ENCODE assay signal across 1 cellular context in the genomic region with DNA sequence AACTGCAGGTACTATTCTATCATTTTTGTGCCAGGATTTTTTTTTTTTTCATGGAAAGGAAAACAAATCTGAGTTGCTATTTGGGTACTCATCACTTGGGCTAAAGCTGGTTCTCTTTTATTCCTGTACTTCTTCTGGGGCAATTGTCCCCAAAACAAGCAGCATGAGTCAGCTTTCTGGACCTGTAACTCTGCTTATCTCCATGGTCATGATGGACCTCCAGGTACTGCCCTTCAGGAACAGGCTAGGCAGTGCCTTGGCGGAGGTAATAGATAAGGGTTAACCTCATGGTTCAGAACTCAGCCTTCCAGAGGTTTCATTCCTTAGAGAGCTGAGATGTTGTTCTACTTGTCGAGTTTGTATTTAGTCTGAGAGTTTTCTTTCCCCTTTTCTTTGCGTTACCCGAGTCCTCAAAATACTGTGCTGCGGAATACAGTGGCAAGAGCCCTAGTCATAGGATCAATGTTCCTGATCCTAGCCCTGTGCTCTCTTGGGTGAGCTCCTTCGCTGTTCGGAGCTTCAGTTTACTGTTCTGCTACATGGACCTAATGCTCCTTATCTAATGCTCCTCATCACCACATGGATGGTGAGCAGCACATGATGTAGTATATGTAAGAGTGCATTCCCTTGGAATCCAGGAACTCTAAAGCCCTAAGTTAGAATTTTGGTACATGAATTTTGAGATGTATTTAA.
A peak's percentile ranks its signal among the peaks of the same experiment; 100 is the strongest.
TF ChIP-seq lines count a peak whose summit lies in the region.

No MANE protein-coding gene starts in this region.

TF ChIP-seq in K562, 482 proteins besides CTCF, POLR2A, EP300 and RAD21 (continued from another document and continues in another):
- TF ChIP-seq, protein P1, sequence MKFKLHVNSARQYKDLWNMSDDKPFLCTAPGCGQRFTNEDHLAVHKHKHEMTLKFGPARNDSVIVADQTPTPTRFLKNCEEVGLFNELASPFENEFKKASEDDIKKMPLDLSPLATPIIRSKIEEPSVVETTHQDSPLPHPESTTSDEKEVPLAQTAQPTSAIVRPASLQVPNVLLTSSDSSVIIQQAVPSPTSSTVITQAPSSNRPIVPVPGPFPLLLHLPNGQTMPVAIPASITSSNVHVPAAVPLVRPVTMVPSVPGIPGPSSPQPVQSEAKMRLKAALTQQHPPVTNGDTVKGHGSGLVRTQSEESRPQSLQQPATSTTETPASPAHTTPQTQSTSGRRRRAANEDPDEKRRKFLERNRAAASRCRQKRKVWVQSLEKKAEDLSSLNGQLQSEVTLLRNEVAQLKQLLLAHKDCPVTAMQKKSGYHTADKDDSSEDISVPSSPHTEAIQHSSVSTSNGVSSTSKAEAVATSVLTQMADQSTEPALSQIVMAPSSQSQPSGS (CRISPR knock-in tag; IDR thresholded peaks at IDR 0.05) = no peak
- 0 out of 2 replicates have a peak, but pooled peaks have one; percentile 13 for TF ChIP-seq JUN (IDR thresholded peaks at IDR 0.05; ENCODE audit: borderline replicate concordance, low read depth, low read length)
- TF ChIP-seq JUN (CRISPR knock-in tag; IDR thresholded peaks at IDR 0.05; ENCODE audit: borderline replicate concordance) = no peak
- TF ChIP-seq, protein P2, sequence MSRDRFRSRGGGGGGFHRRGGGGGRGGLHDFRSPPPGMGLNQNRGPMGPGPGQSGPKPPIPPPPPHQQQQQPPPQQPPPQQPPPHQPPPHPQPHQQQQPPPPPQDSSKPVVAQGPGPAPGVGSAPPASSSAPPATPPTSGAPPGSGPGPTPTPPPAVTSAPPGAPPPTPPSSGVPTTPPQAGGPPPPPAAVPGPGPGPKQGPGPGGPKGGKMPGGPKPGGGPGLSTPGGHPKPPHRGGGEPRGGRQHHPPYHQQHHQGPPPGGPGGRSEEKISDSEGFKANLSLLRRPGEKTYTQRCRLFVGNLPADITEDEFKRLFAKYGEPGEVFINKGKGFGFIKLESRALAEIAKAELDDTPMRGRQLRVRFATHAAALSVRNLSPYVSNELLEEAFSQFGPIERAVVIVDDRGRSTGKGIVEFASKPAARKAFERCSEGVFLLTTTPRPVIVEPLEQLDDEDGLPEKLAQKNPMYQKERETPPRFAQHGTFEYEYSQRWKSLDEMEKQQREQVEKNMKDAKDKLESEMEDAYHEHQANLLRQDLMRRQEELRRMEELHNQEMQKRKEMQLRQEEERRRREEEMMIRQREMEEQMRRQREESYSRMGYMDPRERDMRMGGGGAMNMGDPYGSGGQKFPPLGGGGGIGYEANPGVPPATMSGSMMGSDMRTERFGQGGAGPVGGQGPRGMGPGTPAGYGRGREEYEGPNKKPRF (IDR thresholded peaks at IDR 0.05; ENCODE audit: low read depth, low read length) = no peak
- TF ChIP-seq MTA3 (IDR thresholded peaks at IDR 0.05; ENCODE audit: borderline replicate concordance) = no peak
- peak; percentile 54; the same call in 1 of the 2 replicates for TF ChIP-seq FOXM1 (IDR thresholded peaks at IDR 0.05; ENCODE audit: low read depth)
- no peak for TF ChIP-seq FOXM1 (CRISPR knock-in tag; IDR thresholded peaks at IDR 0.05; ENCODE audit: low read depth)
- TF ChIP-seq, protein P3, sequence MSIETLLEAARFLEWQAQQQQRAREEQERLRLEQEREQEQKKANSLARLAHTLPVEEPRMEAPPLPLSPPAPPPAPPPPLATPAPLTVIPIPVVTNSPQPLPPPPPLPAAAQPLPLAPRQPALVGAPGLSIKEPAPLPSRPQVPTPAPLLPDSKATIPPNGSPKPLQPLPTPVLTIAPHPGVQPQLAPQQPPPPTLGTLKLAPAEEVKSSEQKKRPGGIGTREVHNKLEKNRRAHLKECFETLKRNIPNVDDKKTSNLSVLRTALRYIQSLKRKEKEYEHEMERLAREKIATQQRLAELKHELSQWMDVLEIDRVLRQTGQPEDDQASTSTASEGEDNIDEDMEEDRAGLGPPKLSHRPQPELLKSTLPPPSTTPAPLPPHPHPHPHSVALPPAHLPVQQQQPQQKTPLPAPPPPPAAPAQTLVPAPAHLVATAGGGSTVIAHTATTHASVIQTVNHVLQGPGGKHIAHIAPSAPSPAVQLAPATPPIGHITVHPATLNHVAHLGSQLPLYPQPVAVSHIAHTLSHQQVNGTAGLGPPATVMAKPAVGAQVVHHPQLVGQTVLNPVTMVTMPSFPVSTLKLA (conservative IDR thresholded peaks at IDR 0.05) = peak in 1 of 2 experiments; percentile 43; a peak in 1 of 4 replicates
- TF ChIP-seq, protein P4, sequence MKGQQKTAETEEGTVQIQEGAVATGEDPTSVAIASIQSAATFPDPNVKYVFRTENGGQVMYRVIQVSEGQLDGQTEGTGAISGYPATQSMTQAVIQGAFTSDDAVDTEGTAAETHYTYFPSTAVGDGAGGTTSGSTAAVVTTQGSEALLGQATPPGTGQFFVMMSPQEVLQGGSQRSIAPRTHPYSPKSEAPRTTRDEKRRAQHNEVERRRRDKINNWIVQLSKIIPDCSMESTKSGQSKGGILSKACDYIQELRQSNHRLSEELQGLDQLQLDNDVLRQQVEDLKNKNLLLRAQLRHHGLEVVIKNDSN (CRISPR knock-in tag; IDR thresholded peaks at IDR 0.05) = no peak
- TF ChIP-seq, protein P5, sequence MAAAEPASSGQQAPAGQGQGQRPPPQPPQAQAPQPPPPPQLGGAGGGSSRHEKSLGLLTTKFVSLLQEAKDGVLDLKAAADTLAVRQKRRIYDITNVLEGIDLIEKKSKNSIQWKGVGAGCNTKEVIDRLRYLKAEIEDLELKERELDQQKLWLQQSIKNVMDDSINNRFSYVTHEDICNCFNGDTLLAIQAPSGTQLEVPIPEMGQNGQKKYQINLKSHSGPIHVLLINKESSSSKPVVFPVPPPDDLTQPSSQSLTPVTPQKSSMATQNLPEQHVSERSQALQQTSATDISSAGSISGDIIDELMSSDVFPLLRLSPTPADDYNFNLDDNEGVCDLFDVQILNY (CRISPR knock-in tag; IDR thresholded peaks at IDR 0.05) = no peak
- TF ChIP-seq TEAD4 (IDR thresholded peaks at IDR 0.05; ENCODE audit: low read length) = peak; percentile 88
- TF ChIP-seq TEAD4 (CRISPR knock-in tag; IDR thresholded peaks at IDR 0.05; ENCODE audit: borderline replicate concordance) = no peak
- TF ChIP-seq BACH1 (tag; IDR thresholded peaks at IDR 0.05) = peak; percentile 50; the same call in 1 of the 2 replicates
- TF ChIP-seq, protein P6, sequence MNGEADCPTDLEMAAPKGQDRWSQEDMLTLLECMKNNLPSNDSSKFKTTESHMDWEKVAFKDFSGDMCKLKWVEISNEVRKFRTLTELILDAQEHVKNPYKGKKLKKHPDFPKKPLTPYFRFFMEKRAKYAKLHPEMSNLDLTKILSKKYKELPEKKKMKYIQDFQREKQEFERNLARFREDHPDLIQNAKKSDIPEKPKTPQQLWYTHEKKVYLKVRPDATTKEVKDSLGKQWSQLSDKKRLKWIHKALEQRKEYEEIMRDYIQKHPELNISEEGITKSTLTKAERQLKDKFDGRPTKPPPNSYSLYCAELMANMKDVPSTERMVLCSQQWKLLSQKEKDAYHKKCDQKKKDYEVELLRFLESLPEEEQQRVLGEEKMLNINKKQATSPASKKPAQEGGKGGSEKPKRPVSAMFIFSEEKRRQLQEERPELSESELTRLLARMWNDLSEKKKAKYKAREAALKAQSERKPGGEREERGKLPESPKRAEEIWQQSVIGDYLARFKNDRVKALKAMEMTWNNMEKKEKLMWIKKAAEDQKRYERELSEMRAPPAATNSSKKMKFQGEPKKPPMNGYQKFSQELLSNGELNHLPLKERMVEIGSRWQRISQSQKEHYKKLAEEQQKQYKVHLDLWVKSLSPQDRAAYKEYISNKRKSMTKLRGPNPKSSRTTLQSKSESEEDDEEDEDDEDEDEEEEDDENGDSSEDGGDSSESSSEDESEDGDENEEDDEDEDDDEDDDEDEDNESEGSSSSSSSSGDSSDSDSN (IDR thresholded peaks at IDR 0.05; ENCODE audit: borderline replicate concordance in 1 of 2, low read depth in 2 of 2, low read length in 2 of 2) = peak in 1 of 2 experiments; percentile 40; a peak in 1 of 4 replicates
- TF ChIP-seq ZNF24 (IDR thresholded peaks at IDR 0.05) = no peak
- TF ChIP-seq NR2C1 (IDR thresholded peaks at IDR 0.05) = no peak
- no peak for TF ChIP-seq NR2C1 (tag; IDR thresholded peaks at IDR 0.05)
- TF ChIP-seq CBFA2T2 (conservative IDR thresholded peaks at IDR 0.05) = peak; percentile 88
- peak; percentile 84; the same call in 1 of the 2 replicates for TF ChIP-seq SMARCC2 (IDR thresholded peaks at IDR 0.05; ENCODE audit: low read depth)
- TF ChIP-seq MAFF (IDR thresholded peaks at IDR 0.05; ENCODE audit: low read length) = peak; percentile 86
- no peak for TF ChIP-seq HMG20B (CRISPR knock-in tag; IDR thresholded peaks at IDR 0.05)
- TF ChIP-seq HEY1 (CRISPR knock-in tag; IDR thresholded peaks at IDR 0.05; ENCODE audit: borderline replicate concordance) = no peak
- TF ChIP-seq HDAC2 (IDR thresholded peaks at IDR 0.05) = peak; percentile 79
- no peak for TF ChIP-seq ZSCAN32 (CRISPR knock-in tag; IDR thresholded peaks at IDR 0.05)
- TF ChIP-seq NFE2 (IDR thresholded peaks at IDR 0.05; ENCODE audit: low read depth) = peak; percentile 95
- no peak for TF ChIP-seq RBM34 (IDR thresholded peaks at IDR 0.05; ENCODE audit: borderline replicate concordance, insufficient read depth, low read length)
- peak; percentile 73 for TF ChIP-seq MECOM (CRISPR knock-in tag; IDR thresholded peaks at IDR 0.05)
- peak; percentile 87 for TF ChIP-seq TAL1 (IDR thresholded peaks at IDR 0.05)
- TF ChIP-seq RBM39 (optimal IDR thresholded peaks at IDR 0.05; ENCODE audit: low read depth, low read length) = no peak
- TF ChIP-seq TRIM24 (IDR thresholded peaks at IDR 0.05) = peak; percentile 76 to 78; a peak in 3 of 4 replicates
- TF ChIP-seq, protein P7, sequence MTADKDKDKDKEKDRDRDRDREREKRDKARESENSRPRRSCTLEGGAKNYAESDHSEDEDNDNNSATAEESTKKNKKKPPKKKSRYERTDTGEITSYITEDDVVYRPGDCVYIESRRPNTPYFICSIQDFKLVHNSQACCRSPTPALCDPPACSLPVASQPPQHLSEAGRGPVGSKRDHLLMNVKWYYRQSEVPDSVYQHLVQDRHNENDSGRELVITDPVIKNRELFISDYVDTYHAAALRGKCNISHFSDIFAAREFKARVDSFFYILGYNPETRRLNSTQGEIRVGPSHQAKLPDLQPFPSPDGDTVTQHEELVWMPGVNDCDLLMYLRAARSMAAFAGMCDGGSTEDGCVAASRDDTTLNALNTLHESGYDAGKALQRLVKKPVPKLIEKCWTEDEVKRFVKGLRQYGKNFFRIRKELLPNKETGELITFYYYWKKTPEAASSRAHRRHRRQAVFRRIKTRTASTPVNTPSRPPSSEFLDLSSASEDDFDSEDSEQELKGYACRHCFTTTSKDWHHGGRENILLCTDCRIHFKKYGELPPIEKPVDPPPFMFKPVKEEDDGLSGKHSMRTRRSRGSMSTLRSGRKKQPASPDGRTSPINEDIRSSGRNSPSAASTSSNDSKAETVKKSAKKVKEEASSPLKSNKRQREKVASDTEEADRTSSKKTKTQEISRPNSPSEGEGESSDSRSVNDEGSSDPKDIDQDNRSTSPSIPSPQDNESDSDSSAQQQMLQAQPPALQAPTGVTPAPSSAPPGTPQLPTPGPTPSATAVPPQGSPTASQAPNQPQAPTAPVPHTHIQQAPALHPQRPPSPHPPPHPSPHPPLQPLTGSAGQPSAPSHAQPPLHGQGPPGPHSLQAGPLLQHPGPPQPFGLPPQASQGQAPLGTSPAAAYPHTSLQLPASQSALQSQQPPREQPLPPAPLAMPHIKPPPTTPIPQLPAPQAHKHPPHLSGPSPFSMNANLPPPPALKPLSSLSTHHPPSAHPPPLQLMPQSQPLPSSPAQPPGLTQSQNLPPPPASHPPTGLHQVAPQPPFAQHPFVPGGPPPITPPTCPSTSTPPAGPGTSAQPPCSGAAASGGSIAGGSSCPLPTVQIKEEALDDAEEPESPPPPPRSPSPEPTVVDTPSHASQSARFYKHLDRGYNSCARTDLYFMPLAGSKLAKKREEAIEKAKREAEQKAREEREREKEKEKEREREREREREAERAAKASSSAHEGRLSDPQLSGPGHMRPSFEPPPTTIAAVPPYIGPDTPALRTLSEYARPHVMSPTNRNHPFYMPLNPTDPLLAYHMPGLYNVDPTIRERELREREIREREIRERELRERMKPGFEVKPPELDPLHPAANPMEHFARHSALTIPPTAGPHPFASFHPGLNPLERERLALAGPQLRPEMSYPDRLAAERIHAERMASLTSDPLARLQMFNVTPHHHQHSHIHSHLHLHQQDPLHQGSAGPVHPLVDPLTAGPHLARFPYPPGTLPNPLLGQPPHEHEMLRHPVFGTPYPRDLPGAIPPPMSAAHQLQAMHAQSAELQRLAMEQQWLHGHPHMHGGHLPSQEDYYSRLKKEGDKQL (CRISPR knock-in tag; IDR thresholded peaks at IDR 0.05; ENCODE audit: borderline replicate concordance) = no peak
- peak; percentile 95 for TF ChIP-seq CBFA2T3 (IDR thresholded peaks at IDR 0.05)
- TF ChIP-seq MAFG (tag; conservative IDR thresholded peaks at IDR 0.05) = peak; percentile 88
- peak; percentile 50; the same call in 1 of the 2 replicates for TF ChIP-seq KLF16 (IDR thresholded peaks at IDR 0.05)
- TF ChIP-seq ARID1B (IDR thresholded peaks at IDR 0.05) = peak; percentile 91
- TF ChIP-seq, protein P8, sequence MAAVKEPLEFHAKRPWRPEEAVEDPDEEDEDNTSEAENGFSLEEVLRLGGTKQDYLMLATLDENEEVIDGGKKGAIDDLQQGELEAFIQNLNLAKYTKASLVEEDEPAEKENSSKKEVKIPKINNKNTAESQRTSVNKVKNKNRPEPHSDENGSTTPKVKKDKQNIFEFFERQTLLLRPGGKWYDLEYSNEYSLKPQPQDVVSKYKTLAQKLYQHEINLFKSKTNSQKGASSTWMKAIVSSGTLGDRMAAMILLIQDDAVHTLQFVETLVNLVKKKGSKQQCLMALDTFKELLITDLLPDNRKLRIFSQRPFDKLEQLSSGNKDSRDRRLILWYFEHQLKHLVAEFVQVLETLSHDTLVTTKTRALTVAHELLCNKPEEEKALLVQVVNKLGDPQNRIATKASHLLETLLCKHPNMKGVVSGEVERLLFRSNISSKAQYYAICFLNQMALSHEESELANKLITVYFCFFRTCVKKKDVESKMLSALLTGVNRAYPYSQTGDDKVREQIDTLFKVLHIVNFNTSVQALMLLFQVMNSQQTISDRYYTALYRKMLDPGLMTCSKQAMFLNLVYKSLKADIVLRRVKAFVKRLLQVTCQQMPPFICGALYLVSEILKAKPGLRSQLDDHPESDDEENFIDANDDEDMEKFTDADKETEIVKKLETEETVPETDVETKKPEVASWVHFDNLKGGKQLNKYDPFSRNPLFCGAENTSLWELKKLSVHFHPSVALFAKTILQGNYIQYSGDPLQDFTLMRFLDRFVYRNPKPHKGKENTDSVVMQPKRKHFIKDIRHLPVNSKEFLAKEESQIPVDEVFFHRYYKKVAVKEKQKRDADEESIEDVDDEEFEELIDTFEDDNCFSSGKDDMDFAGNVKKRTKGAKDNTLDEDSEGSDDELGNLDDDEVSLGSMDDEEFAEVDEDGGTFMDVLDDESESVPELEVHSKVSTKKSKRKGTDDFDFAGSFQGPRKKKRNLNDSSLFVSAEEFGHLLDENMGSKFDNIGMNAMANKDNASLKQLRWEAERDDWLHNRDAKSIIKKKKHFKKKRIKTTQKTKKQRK (IDR thresholded peaks at IDR 0.05; ENCODE audit: borderline replicate concordance, low read depth, low read length) = no peak
- TF ChIP-seq DMBX1 (CRISPR knock-in tag; IDR thresholded peaks at IDR 0.05; ENCODE audit: borderline replicate concordance) = no peak; the same call in 1 of the 2 replicates
- TF ChIP-seq FIP1L1 (IDR thresholded peaks at IDR 0.05; ENCODE audit: low read depth, low read length, poor library complexity, severe bottlenecking) = no peak
- TF ChIP-seq ZKSCAN1 (IDR thresholded peaks at IDR 0.05; ENCODE audit: low read depth, low read length) = 0 out of 2 replicates have a peak, but pooled peaks have one; percentile 56
- TF ChIP-seq ZNF197 (CRISPR knock-in tag; IDR thresholded peaks at IDR 0.05; ENCODE audit: low read depth) = no peak
- TF ChIP-seq ARNT (IDR thresholded peaks at IDR 0.05) = peak; percentile 21 to 46; a peak in 1 of 4 replicates
- TF ChIP-seq GATAD2B (IDR thresholded peaks at IDR 0.05; ENCODE audit: borderline replicate concordance) = peak; percentile 87
